7 cellular contexts compared by ENCODE assay signal in the genomic region with DNA sequence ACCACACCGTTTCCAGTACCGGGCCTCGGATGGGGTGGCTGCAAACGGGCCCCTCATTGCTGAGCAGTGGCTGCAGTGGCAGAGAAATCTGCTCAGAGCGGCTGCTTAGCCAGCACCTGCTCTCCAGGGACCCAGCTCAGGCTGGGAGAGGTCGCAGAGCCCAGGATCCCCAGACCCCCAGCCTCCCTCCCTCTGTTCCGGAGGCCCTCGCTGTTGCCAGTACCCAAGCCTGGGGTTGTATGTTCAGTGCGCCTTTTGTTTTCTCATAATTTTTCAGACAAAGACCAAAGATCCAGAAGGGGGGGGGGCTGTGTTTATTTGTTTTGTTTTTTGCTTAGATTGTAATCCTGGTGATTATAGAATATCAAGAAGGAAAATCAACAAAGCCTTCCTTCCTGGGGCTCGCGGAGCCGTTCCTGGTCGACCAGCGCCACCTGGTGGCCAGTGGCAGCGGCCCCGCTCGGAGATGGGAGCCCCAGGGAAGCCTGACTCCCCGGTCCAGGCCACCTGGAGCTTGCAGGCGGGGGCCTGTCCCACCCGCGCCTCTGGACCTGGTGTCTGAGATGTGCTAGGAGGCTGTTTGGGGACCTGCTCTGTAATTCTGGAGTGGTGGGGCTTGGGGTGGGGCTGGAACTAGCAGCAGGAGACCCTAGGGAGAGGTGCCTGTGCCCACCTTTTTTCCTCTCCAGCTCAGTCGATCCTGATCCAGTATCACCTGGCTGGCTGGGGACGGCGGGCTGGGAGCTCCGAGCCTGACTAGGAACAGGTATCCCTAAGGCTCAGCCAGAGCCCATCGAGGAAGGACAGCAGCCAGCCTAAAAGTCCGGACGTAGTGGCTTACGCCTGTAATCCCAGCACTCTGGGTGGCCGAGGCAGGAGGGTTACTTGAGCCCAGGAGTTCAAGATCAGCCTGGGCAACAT.
DNase-seq lines count a peak whose midpoint lies in the region; ATAC-seq and TF ChIP-seq lines count a peak whose summit lies in the region.

No MANE protein-coding gene starts in this region.

- H3K9me3 ChIP-seq in left lung: no peaks in the 10 kb centered on the region

- H3K4me3 ChIP-seq in cardiac fibroblast (replicated peaks in 1 of 2; ENCODE audit: low read depth in 2 of 2, low read length in 2 of 2) (no peak overlapping the region), left lung (no peak overlapping the region)

- H3K27ac ChIP-seq in left lung: no peak overlapping the region

- DNase-seq in GM10266 (ENCODE audit: extremely low spot score): peak; percentile 86
- DNase-seq in NCI-H128 (lab: John Stamatoyannopoulos, UW; ENCODE audit: unreplicated experiment): peak; percentile 70
- DNase-seq in activated CD4-positive, CD25-positive, alpha-beta regulatory T cell treated with anti-CD3 and anti-CD28 coated beads, Interleukin-2, amount 50 U/mL, for 72 hours: peak; percentile 79
- peak; percentile 44 to 47 for DNase-seq in cardiac fibroblast (ENCODE audit: low read depth in 2 of 2)
- DNase-seq in left lung: peak; percentile 64 to 94
- DNase-seq in stimulated activated CD4-positive, alpha-beta T cell treated with anti-CD3 and anti-CD28 coated beads, TNF-alpha, amount 100 ng/mL, for 24 hours (ENCODE audit: low read depth in 3 of 3): peak; percentile 52 to 65 (median 58)

- ATAC-seq in left lung (peak; percentile 53), HG03520 (IDR thresholded peaks at IDR 0.05; ENCODE audit: unreplicated experiment) (no peak)

- H3K4me1 ChIP-seq in left lung: peaks cover 0 to 23% of the 10 kb centered on the region in 2 donors

- peaks cover 0 to 15% of the 10 kb centered on the region in 2 donors for H3K27me3 ChIP-seq in left lung

- intact Hi-C loops in left lung (cut with DNase I): loop anchor here in 1 of 2 donors (10.0 kb wide), 1 partner anchor 192 kb away; no protein-coding TSS in a partner anchor

- peak; percentile 96 for TF ChIP-seq CTCF in GM10266 (IDR thresholded peaks at IDR 0.05; ENCODE audit: control insufficient read depth, insufficient read depth, low read depth, missing control alignments)
- TF ChIP-seq CTCF in cardiac fibroblast (IDR thresholded peaks at IDR 0.05; ENCODE audit: low read depth, low read length): peak; percentile 88
- TF ChIP-seq CTCF in left lung (IDR thresholded peaks at IDR 0.05): peak; percentile 93 to 94

- no peaks in the 10 kb centered on the region for H3K36me3 ChIP-seq in left lung
